Comparison of ENCODE assay signal across 8 cellular contexts in the genomic region with DNA sequence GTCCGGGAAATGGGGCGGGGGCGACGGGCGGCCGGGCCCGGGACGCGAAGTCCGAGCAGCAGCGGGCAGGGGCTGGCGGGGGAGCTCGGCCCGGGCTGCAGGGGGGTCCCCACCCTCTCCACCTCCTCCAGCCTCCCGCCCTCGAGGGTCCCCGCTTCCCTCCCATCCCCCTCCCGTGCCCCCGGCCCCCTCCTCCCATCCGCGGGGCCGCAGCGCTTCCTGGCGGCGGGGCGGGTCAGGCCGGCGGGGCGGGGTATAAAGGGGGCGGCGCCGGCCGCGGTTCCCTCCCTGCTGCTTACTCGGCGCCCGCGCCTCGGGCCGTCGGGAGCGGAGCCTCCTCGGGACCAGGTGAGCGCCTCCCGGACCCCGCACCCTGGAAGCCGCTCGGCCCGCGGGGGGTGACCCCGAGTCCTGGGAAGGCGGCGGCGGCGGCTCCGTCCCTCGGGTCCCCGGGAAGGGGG. TPM values are rescaled to one million over a fixed set of nuclear protein-coding genes. Genes with fewer than 3 reads are reported as not detected.
DNase-seq lines count a peak whose midpoint lies in the region; ATAC-seq, FAIRE-seq and TF ChIP-seq lines count a peak whose summit lies in the region.

Gene COL6A2 (plus strand): TSS at position 287 of the 461 bp plus-strand sequence.

- POLR2A ChIA-PET in activated naive CD8-positive, alpha-beta T cell treated with anti-CD3 and anti-CD28 coated beads, Interleukin-2, amount 10 ng/mL, durations not matched to agents 7 days and 5 days (lab: Charles Lee), result no interaction called here

- H3K36me3 ChIP-seq in left ventricle myocardium inferior, result no peaks in the 10 kb centered on the region

- peak; percentile 87 for ATAC-seq in activated naive CD8-positive, alpha-beta T cell treated with anti-CD3 and anti-CD28 coated beads, Interleukin-2, amount 10 ng/mL, durations not matched to agents 7 days and 5 days (ENCODE audit: low read depth)
- ATAC-seq in HG03108 (IDR thresholded peaks at IDR 0.05; ENCODE audit: unreplicated experiment) (no peak), GM21381 (IDR thresholded peaks at IDR 0.05; ENCODE audit: unreplicated experiment) (no peak), HG03439 (IDR thresholded peaks at IDR 0.05; ENCODE audit: unreplicated experiment) (no peak)

- in situ Hi-C loops in SK-MEL-5 (cut with HindIII; ENCODE audit: low pct_unique_long_range_greater_than_20kb, low sequenced_read_pairs), result no loop called here

- TF ChIP-seq POLR2A in GM12891 (IDR thresholded peaks at IDR 0.05; ENCODE audit: low read depth, low read length), result no peak

- peak within 1 kb of the TSS; percentile 92 for H3K27ac ChIP-seq in left ventricle myocardium inferior (replicated peaks)

- peaks cover 55% of the 10 kb centered on the region for H3K4me1 ChIP-seq in left ventricle myocardium inferior

- peaks cover 14% of the 10 kb centered on the region for H3K9me3 ChIP-seq in left ventricle myocardium inferior (replicated peaks)

- peak; percentile 60 for TF ChIP-seq CTCF in left ventricle myocardium inferior (IDR thresholded peaks at IDR 0.05; ENCODE audit: borderline replicate concordance)

- FAIRE-seq in GM12891 (lab: Jason Lieb, UNC), result no peak

- H3K9me3 Mint-ChIP-seq in activated naive CD8-positive, alpha-beta T cell treated with anti-CD3 and anti-CD28 coated beads, Interleukin-2, amount 10 ng/mL, durations not matched to agents 7 days and 5 days, result peaks cover 1% of the 10 kb centered on the region

- peak within 1 kb of the TSS; percentile 60 for H3K27ac Mint-ChIP-seq in activated naive CD8-positive, alpha-beta T cell treated with anti-CD3 and anti-CD28 coated beads, Interleukin-2, amount 10 ng/mL, durations not matched to agents 7 days and 5 days

- DNase-seq in GM12891 (ENCODE audit: insufficient read length, low spot score), result peak; percentile 44
- DNase-seq in SK-MEL-5 (ENCODE audit: low read depth, low spot score), result peak; percentile 38
- peak; percentile 74 for DNase-seq in activated naive CD8-positive, alpha-beta T cell treated with anti-CD3 and anti-CD28 coated beads, Interleukin-2, amount 10 ng/mL, durations not matched to agents 7 days and 5 days
- peak; percentile 75 for DNase-seq in left ventricle myocardium inferior
- peak; percentile 42 for DNase-seq in retina

- H3K27me3 Mint-ChIP-seq in activated naive CD8-positive, alpha-beta T cell treated with anti-CD3 and anti-CD28 coated beads, Interleukin-2, amount 10 ng/mL, durations not matched to agents 7 days and 5 days, result peaks cover 20% of the 10 kb centered on the region

- peak within 1 kb of the TSS; percentile 51 for H3K4me3 Mint-ChIP-seq in activated naive CD8-positive, alpha-beta T cell treated with anti-CD3 and anti-CD28 coated beads, Interleukin-2, amount 10 ng/mL, durations not matched to agents 7 days and 5 days

- peak within 1 kb of the TSS; percentile 85 for H3K4me3 ChIP-seq in left ventricle myocardium inferior

- H3K4me1 Mint-ChIP-seq in activated naive CD8-positive, alpha-beta T cell treated with anti-CD3 and anti-CD28 coated beads, Interleukin-2, amount 10 ng/mL, durations not matched to agents 7 days and 5 days, result no peaks in the 10 kb centered on the region

- peaks cover 15% of the 10 kb centered on the region for H3K27me3 ChIP-seq in left ventricle myocardium inferior (ENCODE audit: low read depth)

- H3K36me3 Mint-ChIP-seq in activated naive CD8-positive, alpha-beta T cell treated with anti-CD3 and anti-CD28 coated beads, Interleukin-2, amount 10 ng/mL, durations not matched to agents 7 days and 5 days, result peaks cover 2% of the 10 kb centered on the region

- intact Hi-C loops in left ventricle myocardium inferior (cut with micrococcal nuclease), result no loop called here

TF ChIP-seq in GM12891, 5 proteins besides CTCF, POLR2A, EP300 and RAD21:
- TF ChIP-seq SPI1 (IDR thresholded peaks at IDR 0.05; ENCODE audit: low read depth, low read length), result no peak
- TF ChIP-seq PAX5 (IDR thresholded peaks at IDR 0.05; ENCODE audit: insufficient read depth, low read length, severe bottlenecking), result no peak
- TF ChIP-seq POU2F2 (IDR thresholded peaks at IDR 0.05; ENCODE audit: low read depth, low read length), result no peak
- no peak for TF ChIP-seq POLR2AphosphoS5 (IDR thresholded peaks at IDR 0.05; ENCODE audit: low read depth, low read length)
- TF ChIP-seq TAF1 (IDR thresholded peaks at IDR 0.05; ENCODE audit: low read depth, low read length), result no peak
TF ChIP-seq in GM12891: peak in this region for 0.

RNA-seq across cellular contexts. Expression of gene COL6A2, which starts in this region (rescaled TPM):
- polyA plus RNA-seq in GM12891 (2012; ENCODE audit: low read depth, missing spikeins), result 1.5 TPM
- total RNA-seq in SK-MEL-5 (2014; rRNA removed; shearing (Covaris generic)), result 21.3 and 24.0 TPM in 2 replicates
- polyA plus RNA-seq in SK-MEL-5 (2015; cell fraction: cytosol; rRNA removed), result 30.3 and 36.8 TPM in 2 replicates
- polyA plus RNA-seq in SK-MEL-5 (2015; cell fraction: nucleus; rRNA removed), result 63.6 and 64.5 TPM in 2 replicates
- 10 to 100 TPM; 23.8 to 23.9 TPM for total RNA-seq in activated naive CD8-positive, alpha-beta T cell treated with anti-CD3 and anti-CD28 coated beads, Interleukin-2, amount 10 ng/mL, durations not matched to agents 7 days and 5 days
- 157 TPM for total RNA-seq in left ventricle myocardium inferior
